20 cellular contexts compared by ENCODE assay signal in the genomic region with DNA sequence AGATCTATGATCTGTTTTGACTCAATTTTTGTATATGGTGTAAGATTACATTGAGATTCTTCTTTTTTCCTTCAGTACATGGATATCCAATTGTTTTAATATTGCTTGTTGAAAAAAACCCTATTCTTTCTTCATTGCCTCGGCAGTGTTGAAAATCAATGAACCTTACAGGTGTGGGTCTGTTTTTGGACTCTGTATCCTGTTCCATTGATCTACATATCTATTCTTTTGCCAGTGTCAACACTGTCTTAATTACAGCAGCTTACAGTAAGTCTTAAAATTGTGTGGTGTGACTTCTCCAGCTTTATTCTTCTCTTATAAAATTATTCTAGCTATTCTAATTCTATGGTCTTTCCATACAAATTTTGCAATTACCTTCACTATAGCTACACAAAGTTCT.
"Had no signal": no experiment of that assay in that cellular context is flagged by ENCODE, and none has a peak within 500 bp of the region (broad histone marks: within the 10 kb centered on the region; RNA-seq: fewer than 3 reads in every experiment).

No MANE protein-coding gene starts in this region.

- H3K27ac ChIP-seq: coronary artery, esophagus muscularis mucosa, foreskin keratinocyte, gastroesophageal sphincter, heart left ventricle, hepatocyte, left ventricle myocardium inferior, lower lobe of right lung had no signal

- FAIRE-seq: endothelial cell of umbilical vein had no signal

- H3K9me3 ChIP-seq: esophagus muscularis mucosa, gastroesophageal sphincter, heart left ventricle, left ventricle myocardium inferior, lower lobe of right lung, mucosa of descending colon had no signal

- DNase-seq: dermis blood vessel endothelial cell; dorsolateral prefrontal cortex; effector CD4-positive, alpha-beta T cell; effector memory CD4-positive, alpha-beta T cell; foreskin keratinocyte; heart left ventricle; hypothalamus; immature natural killer cell; islet precursor cell; kidney; kidney glomerular epithelial cell; left ventricle myocardium inferior; lower lobe of right lung; mesenchymal stem cell; mucosa of descending colon had no signal

- H3K4me3 ChIP-seq: coronary artery, dorsolateral prefrontal cortex, esophagus muscularis mucosa, gastroesophageal sphincter, heart left ventricle, hepatocyte, left ventricle myocardium inferior, lower lobe of right lung, mucosa of descending colon had no signal

- ATAC-seq: foreskin keratinocyte, gastroesophageal sphincter, heart left ventricle, lower lobe of right lung, mucosa of descending colon had no signal

- H3K4me2 ChIP-seq: hepatocyte had no signal

- H3K36me3 ChIP-seq: esophagus muscularis mucosa, gastroesophageal sphincter, heart left ventricle, left ventricle myocardium inferior, lower lobe of right lung had no signal

- H3K4me1 ChIP-seq: esophagus muscularis mucosa, foreskin keratinocyte, gastroesophageal sphincter, heart left ventricle, left ventricle myocardium inferior, lower lobe of right lung had no signal

- H3K79me2 ChIP-seq: hepatocyte had no signal

- H2AFZ ChIP-seq: hepatocyte had no signal

- H3K27me3 ChIP-seq: dorsolateral prefrontal cortex, esophagus muscularis mucosa, foreskin keratinocyte, gastroesophageal sphincter, heart left ventricle, hepatocyte had no signal
